Comparison of ENCODE assay signal across 15 cellular contexts in the genomic region with DNA sequence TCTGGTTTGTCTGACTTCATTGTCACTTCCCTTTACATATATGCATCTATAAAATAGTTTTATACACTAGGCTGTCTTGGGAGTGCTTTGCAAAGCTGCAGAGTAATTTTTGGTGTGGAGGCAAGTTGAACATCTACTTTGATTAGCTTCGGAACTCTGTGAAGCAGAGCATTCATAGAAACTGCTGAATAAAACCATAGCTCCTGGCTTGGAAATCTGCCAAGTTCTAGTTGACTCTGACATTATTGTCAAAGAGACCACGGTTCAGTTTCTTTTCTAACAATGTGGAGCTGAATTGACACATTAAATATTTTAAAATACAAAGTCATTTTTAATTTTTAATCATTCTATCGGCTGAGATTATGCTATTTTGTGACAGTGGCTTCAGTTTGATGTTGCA.
DNase-seq lines count a peak whose midpoint lies in the region; ATAC-seq lines count a peak whose summit lies in the region.
"Had no signal": no experiment of that assay in that cellular context is flagged by ENCODE, and none has a peak within 500 bp of the region (broad histone marks: within the 10 kb centered on the region; RNA-seq: fewer than 3 reads in every experiment).

No MANE protein-coding gene starts in this region.

- no peak overlapping the region for H3K27ac ChIP-seq in mesenchymal stem cell (ENCODE audit: low read length, poor library complexity, severe bottlenecking)

- no peaks in the 10 kb centered on the region for H3K79me1 ChIP-seq in mesenchymal stem cell (replicated peaks; ENCODE audit: low read length, poor library complexity, severe bottlenecking)

- no peaks in the 10 kb centered on the region for H3K4me1 ChIP-seq in mesenchymal stem cell (ENCODE audit: control insufficient read depth, insufficient read depth, low read depth, low read length)

- H3K18ac ChIP-seq in mesenchymal stem cell (ENCODE audit: low read depth in 1 of 2, low read length in 2 of 2), result no peak overlapping the region

- no peaks in the 10 kb centered on the region for H3K36me3 Mint-ChIP-seq in activated naive CD8-positive, alpha-beta T cell
- H3K36me3 Mint-ChIP-seq in activated naive CD8-positive, alpha-beta T cell treated with anti-CD3 and anti-CD28 coated beads, Interleukin-2, amount 50 U/mL, for 24 hours (ENCODE audit: low read depth), result no peaks in the 10 kb centered on the region
- H3K36me3 Mint-ChIP-seq: activated naive CD4-positive, alpha-beta T cell treated with anti-CD3 and anti-CD28 coated beads, Interleukin-2, amount 50 U/mL, for 24 hours; naive thymus-derived CD4-positive, alpha-beta T cell had no signal

- H3K27me3 ChIP-seq in mesenchymal stem cell (ENCODE audit: control insufficient read depth in 1 of 2, insufficient read depth in 1 of 2, low read length in 2 of 2), result no peaks in the 10 kb centered on the region

- no peak overlapping the region for H3K23ac ChIP-seq in mesenchymal stem cell (ENCODE audit: low read length in 2 of 2)

- no peak overlapping the region for H2BK5ac ChIP-seq in mesenchymal stem cell (ENCODE audit: low read depth, low read length, poor library complexity, severe bottlenecking)

- H2AFZ ChIP-seq in mesenchymal stem cell (ENCODE audit: low read depth, low read length), result no peak overlapping the region

- H3K4me2 ChIP-seq in mesenchymal stem cell (ENCODE audit: low read length, poor library complexity, severe bottlenecking), result no peak overlapping the region

- peaks cover 6% of the 10 kb centered on the region for H3K4me1 Mint-ChIP-seq in activated naive CD8-positive, alpha-beta T cell (ENCODE audit: low read depth)
- H3K4me1 Mint-ChIP-seq in activated naive CD8-positive, alpha-beta T cell treated with anti-CD3 and anti-CD28 coated beads, Interleukin-2, amount 50 U/mL, for 24 hours, result peaks cover 2% of the 10 kb centered on the region
- H3K4me1 Mint-ChIP-seq: activated naive CD4-positive, alpha-beta T cell treated with anti-CD3 and anti-CD28 coated beads, Interleukin-2, amount 50 U/mL, for 24 hours had no signal

- H2BK15ac ChIP-seq in mesenchymal stem cell (ENCODE audit: low read depth, poor library complexity, severe bottlenecking), result no peak overlapping the region

- WGBS in mesenchymal stem cell, result 91% methylated on average over 1 of the region's 3 CpGs

- no peaks in the 10 kb centered on the region for H3K9me3 ChIP-seq in mesenchymal stem cell (ENCODE audit: control insufficient read depth, low read length)

- H3K4me3 Mint-ChIP-seq in activated naive CD8-positive, alpha-beta T cell, result no peak overlapping the region
- no peak overlapping the region for H3K4me3 Mint-ChIP-seq in activated naive CD8-positive, alpha-beta T cell treated with anti-CD3 and anti-CD28 coated beads, Interleukin-2, amount 50 U/mL, for 24 hours
- H3K4me3 Mint-ChIP-seq: activated naive CD4-positive, alpha-beta T cell treated with anti-CD3 and anti-CD28 coated beads, Interleukin-2, amount 50 U/mL, for 24 hours had no signal

- H4K91ac ChIP-seq in mesenchymal stem cell (ENCODE audit: low read length), result no peak overlapping the region

- no peak overlapping the region for H3K9ac ChIP-seq in mesenchymal stem cell (ENCODE audit: low read length)

- H2AK5ac ChIP-seq in mesenchymal stem cell (ENCODE audit: low read length, severe bottlenecking), result no peak overlapping the region

- no peaks in the 10 kb centered on the region for H3K36me3 ChIP-seq in mesenchymal stem cell (ENCODE audit: control insufficient read depth in 1 of 2, insufficient read depth in 2 of 2, low read depth in 1 of 2, low read length in 2 of 2)

- H4K8ac ChIP-seq in mesenchymal stem cell (ENCODE audit: low read length), result no peak overlapping the region

- peak overlapping the region; percentile 3 for H3K27ac Mint-ChIP-seq in activated naive CD8-positive, alpha-beta T cell
- no peak overlapping the region for H3K27ac Mint-ChIP-seq in activated naive CD8-positive, alpha-beta T cell treated with anti-CD3 and anti-CD28 coated beads, Interleukin-2, amount 50 U/mL, for 24 hours
- H3K27ac Mint-ChIP-seq: activated naive CD4-positive, alpha-beta T cell treated with anti-CD3 and anti-CD28 coated beads, Interleukin-2, amount 50 U/mL, for 24 hours; naive thymus-derived CD4-positive, alpha-beta T cell had no signal

- ATAC-seq in activated naive CD8-positive, alpha-beta T cell treated with anti-CD3 and anti-CD28 coated beads, Interleukin-2, amount 50 U/mL, for 24 hours, result no peak
- ATAC-seq in HG02642 (IDR thresholded peaks at IDR 0.05; ENCODE audit: poor library complexity, unreplicated experiment), result no peak
- ATAC-seq: naive thymus-derived CD4-positive, alpha-beta T cell; right cardiac atrium had no signal

- no peaks in the 10 kb centered on the region for H3K9me3 Mint-ChIP-seq in activated naive CD8-positive, alpha-beta T cell (ENCODE audit: low read depth)
- H3K9me3 Mint-ChIP-seq in activated naive CD8-positive, alpha-beta T cell treated with anti-CD3 and anti-CD28 coated beads, Interleukin-2, amount 50 U/mL, for 24 hours, result no peaks in the 10 kb centered on the region
- H3K9me3 Mint-ChIP-seq: activated naive CD4-positive, alpha-beta T cell treated with anti-CD3 and anti-CD28 coated beads, Interleukin-2, amount 50 U/mL, for 24 hours; naive thymus-derived CD4-positive, alpha-beta T cell had no signal

- no peaks in the 10 kb centered on the region for H3K27me3 Mint-ChIP-seq in activated naive CD8-positive, alpha-beta T cell
- H3K27me3 Mint-ChIP-seq in activated naive CD8-positive, alpha-beta T cell treated with anti-CD3 and anti-CD28 coated beads, Interleukin-2, amount 50 U/mL, for 24 hours, result peaks cover 3% of the 10 kb centered on the region

- no peak overlapping the region for H3K4me3 ChIP-seq in mesenchymal stem cell (ENCODE audit: insufficient read depth in 1 of 2, low read depth in 1 of 2, low read length in 2 of 2)

- no peak overlapping the region for H2BK120ac ChIP-seq in mesenchymal stem cell (ENCODE audit: low read depth, low read length)

- no peak overlapping the region for H3K14ac ChIP-seq in mesenchymal stem cell (ENCODE audit: low read length in 2 of 2)

- no peak overlapping the region for H3K4ac ChIP-seq in mesenchymal stem cell (ENCODE audit: low read depth in 1 of 2, low read length in 2 of 2)

- H2BK12ac ChIP-seq in mesenchymal stem cell (ENCODE audit: low read length in 2 of 2), result no peak overlapping the region

- DNase-seq in activated naive CD8-positive, alpha-beta T cell treated with anti-CD3 and anti-CD28 coated beads, Interleukin-2, amount 50 U/mL, for 24 hours, result no peak
- DNase-seq in NCI-H345 (lab: John Stamatoyannopoulos, UW) (peak; percentile 79), dermis blood vessel endothelial cell (peak; percentile 23), mesenchymal stem cell (no peak), NCI-H226 (no peak)
- DNase-seq in activated CD8-positive, alpha-beta memory T cell treated with anti-CD3 and anti-CD28 coated beads, Interleukin-2, amount 50 U/mL, for 48 hours, result no peak
- DNase-seq: activated CD4-positive, alpha-beta T cell treated with anti-CD3 and anti-CD28 coated beads for 48 hours; foreskin fibroblast; naive thymus-derived CD4-positive, alpha-beta T cell; right cardiac atrium; SHP77 treated with DMSO at 0.1 percent for 48 hours; stimulated activated CD8-positive, alpha-beta memory T cell treated with anti-CD3 and anti-CD28 coated beads, Interleukin-4, amount 100 ng/mL, for 48 hours had no signal

Comparison
In these comparisons a context has a peak if more than half of its experiments do, and no peak if none do; other contexts are left out.
1. DNase-seq: peak in NCI-H345 (single experiment) and dermis blood vessel endothelial cell (single experiment); none in activated naive CD8-positive, alpha-beta T cell treated with anti-CD3 and anti-CD28 coated beads, Interleukin-2, amount 50 U/mL, for 24 hours (single experiment), mesenchymal stem cell (single experiment), NCI-H226 (single experiment) and activated CD8-positive, alpha-beta memory T cell treated with anti-CD3 and anti-CD28 coated beads, Interleukin-2, amount 50 U/mL, for 48 hours (single experiment).